Comparison of ENCODE assay signal across 8 cellular contexts in the genomic region with DNA sequence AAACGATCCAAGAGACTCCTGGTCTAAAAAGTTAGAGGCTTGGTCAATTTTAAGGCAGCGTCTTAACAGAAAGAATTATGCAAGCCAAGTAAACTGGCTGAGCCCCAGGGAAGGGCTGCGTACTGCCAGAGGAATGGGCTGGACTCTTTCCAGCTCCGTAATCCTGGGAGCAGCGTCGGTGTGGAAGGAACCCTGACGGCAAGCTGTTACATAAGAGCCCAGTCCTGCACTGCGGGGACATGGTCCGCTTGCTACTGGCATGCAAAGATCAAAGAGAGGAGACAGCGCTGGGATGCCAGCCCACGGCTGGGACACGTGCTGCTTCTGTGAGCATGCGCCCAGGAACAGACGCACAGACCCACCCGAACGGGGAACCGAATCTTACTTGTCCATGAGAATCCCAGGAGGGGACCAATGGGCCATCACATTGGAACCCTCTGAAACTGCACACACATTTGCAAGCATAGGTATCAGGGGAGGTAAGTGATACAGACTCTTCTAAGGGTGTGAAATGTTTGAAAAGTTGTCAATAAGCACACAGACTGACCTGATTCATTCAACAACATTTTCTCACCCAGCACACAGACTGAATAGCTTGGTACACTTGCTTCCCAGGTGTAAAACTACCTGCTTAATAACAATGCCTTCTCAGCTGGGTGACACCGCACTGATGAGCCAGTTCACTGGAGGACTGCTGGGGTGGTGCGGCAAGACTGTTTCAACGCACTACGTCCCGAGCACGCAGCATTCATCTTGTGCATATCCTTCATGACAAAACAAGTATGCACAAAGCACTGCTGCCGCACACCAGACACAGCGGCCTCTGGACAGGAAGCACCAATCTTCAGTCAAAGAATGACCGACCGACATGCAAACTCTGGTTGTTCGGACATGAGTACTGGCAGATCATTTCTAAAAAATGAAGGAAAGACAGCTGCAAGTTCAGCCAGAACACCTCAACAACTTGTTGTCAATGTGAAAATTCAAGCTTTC.
A peak's percentile ranks its signal among the peaks of the same experiment; 100 is the strongest.
DNase-seq lines count a peak whose midpoint lies in the region; ATAC-seq and TF ChIP-seq lines count a peak whose summit lies in the region.

No MANE protein-coding gene starts in this region.

- ATAC-seq in GM23338, result peak; percentile 7

- no peaks in the 10 kb centered on the region for H3K27me3 ChIP-seq in GM23338 (ENCODE audit: insufficient read depth)

- H3K4me3 Mint-ChIP-seq in GM23338 (peak overlapping the region; percentile 15; the same call in 1 of the 3 replicates), osteocyte (ENCODE audit: unreplicated experiment) (no peak overlapping the region)
- no peak overlapping the region for H3K4me3 Mint-ChIP-seq in activated CD4-positive, alpha-beta memory T cell treated with anti-CD3 and anti-CD28 coated beads, Interleukin-2, amount 10 ng/mL, durations not matched to agents 7 days and 5 days

- peaks cover 60% of the 10 kb centered on the region for H3K4me1 ChIP-seq in GM23338 (ENCODE audit: insufficient read depth)

- peaks cover 22% of the 10 kb centered on the region for H3F3A ChIP-seq in GM23338 (replicated peaks; ENCODE audit: low read depth)

- H3K27ac Mint-ChIP-seq in GM23338 (peak overlapping the region; percentile 77; the same call in 1 of the 2 replicates), osteocyte (ENCODE audit: unreplicated experiment) (peak overlapping the region; percentile 68)
- no peak overlapping the region for H3K27ac Mint-ChIP-seq in activated CD4-positive, alpha-beta memory T cell treated with anti-CD3 and anti-CD28 coated beads, Interleukin-2, amount 10 ng/mL, durations not matched to agents 7 days and 5 days

- H3K4me3 ChIP-seq in GM23338, result no peak overlapping the region

- H3K4me2 ChIP-seq in GM23338, result 0 out of 2 replicates have a peak overlapping the region, but pooled peaks have one; percentile 27

- POLR2A ChIA-PET in activated CD4-positive, alpha-beta memory T cell treated with anti-CD3 and anti-CD28 coated beads, Interleukin-2, amount 10 ng/mL, durations not matched to agents 7 days and 5 days (lab: Charles Lee), result no interaction called here

- peaks cover 21% of the 10 kb centered on the region for H3K27me3 Mint-ChIP-seq in GM23338 (ENCODE audit: insufficient read depth, low read depth, poor library complexity)
- no peaks in the 10 kb centered on the region for H3K27me3 Mint-ChIP-seq in osteocyte (ENCODE audit: unreplicated experiment)
- no peaks in the 10 kb centered on the region for H3K27me3 Mint-ChIP-seq in activated CD4-positive, alpha-beta memory T cell treated with anti-CD3 and anti-CD28 coated beads, Interleukin-2, amount 10 ng/mL, durations not matched to agents 7 days and 5 days

- peaks cover 92% of the 10 kb centered on the region for H3K79me2 ChIP-seq in GM23338 (replicated peaks; ENCODE audit: insufficient read depth)

- H3K36me3 Mint-ChIP-seq in GM23338 (ENCODE audit: low read depth) (peaks cover 23% of the 10 kb centered on the region), osteocyte (ENCODE audit: unreplicated experiment) (peaks cover 2% of the 10 kb centered on the region)
- peaks cover 36% of the 10 kb centered on the region for H3K36me3 Mint-ChIP-seq in activated CD4-positive, alpha-beta memory T cell treated with anti-CD3 and anti-CD28 coated beads, Interleukin-2, amount 10 ng/mL, durations not matched to agents 7 days and 5 days (ENCODE audit: low read depth)

- H3K27ac ChIP-seq in GM23338 (ENCODE audit: low read depth), result peak overlapping the region; percentile 98

- DNase-seq in GM23338 (ENCODE audit: low spot score), result no peak
- DNase-seq in SW 1271 (lab: John Stamatoyannopoulos, UW), result peak; percentile 32 to 84
- DNase-seq in fibroblast of the conjunctiva (ENCODE audit: low read depth), result peak; percentile 95
- DNase-seq in osteocyte (ENCODE audit: extremely low spot score, unreplicated experiment), result no peak
- no peak for DNase-seq in activated CD4-positive, alpha-beta T cell treated with anti-CD3 and anti-CD28 coated beads for 48 hours
- no peak for DNase-seq in MV-4-11 (lab: John Stamatoyannopoulos, UW)
- DNase-seq in NCI-H345 treated with DMSO at 0.1 percent for 48 hours (lab: John Stamatoyannopoulos, UW; ENCODE audit: unreplicated experiment), result no peak
- no peak for DNase-seq in activated CD4-positive, alpha-beta memory T cell treated with anti-CD3 and anti-CD28 coated beads, Interleukin-2, amount 10 ng/mL, durations not matched to agents 7 days and 5 days

- peaks cover 69% of the 10 kb centered on the region for H4K20me1 ChIP-seq in GM23338 (replicated peaks; ENCODE audit: insufficient read depth)

- TF ChIP-seq CTCF in GM23338 (conservative IDR thresholded peaks at IDR 0.05; ENCODE audit: low read depth in 2 of 2) (no peak), osteocyte (IDR thresholded peaks at IDR 0.05) (no peak)

- no peak overlapping the region for H2AFZ ChIP-seq in GM23338

- CTCF ChIA-PET in activated CD4-positive, alpha-beta memory T cell treated with anti-CD3 and anti-CD28 coated beads, Interleukin-2, amount 10 ng/mL, durations not matched to agents 7 days and 5 days (lab: Charles Lee), result interaction anchor here (1.1 kb wide), 1 partner anchor 12 kb away, joined by 7 read pairs; no protein-coding TSS in a partner anchor

- no peaks in the 10 kb centered on the region for H3K36me3 ChIP-seq in GM23338 (ENCODE audit: insufficient read depth)

- H3K9me3 Mint-ChIP-seq in GM23338 (no peaks in the 10 kb centered on the region), osteocyte (ENCODE audit: unreplicated experiment) (no peaks in the 10 kb centered on the region)
- H3K9me3 Mint-ChIP-seq in activated CD4-positive, alpha-beta memory T cell treated with anti-CD3 and anti-CD28 coated beads, Interleukin-2, amount 10 ng/mL, durations not matched to agents 7 days and 5 days, result no peaks in the 10 kb centered on the region

- H3K4me1 Mint-ChIP-seq in GM23338 (peaks cover 71% of the 10 kb centered on the region), osteocyte (ENCODE audit: unreplicated experiment) (peaks cover 43% of the 10 kb centered on the region)
- H3K4me1 Mint-ChIP-seq in activated CD4-positive, alpha-beta memory T cell treated with anti-CD3 and anti-CD28 coated beads, Interleukin-2, amount 10 ng/mL, durations not matched to agents 7 days and 5 days, result peaks cover 24% of the 10 kb centered on the region

- no peaks in the 10 kb centered on the region for H3K9me2 ChIP-seq in GM23338 (ENCODE audit: insufficient read depth)

TF ChIP-seq in GM23338, 12 proteins besides CTCF, POLR2A, EP300 and RAD21 (continues in another document):
- TF ChIP-seq ZNF331 (CRISPR knock-in tag; IDR thresholded peaks at IDR 0.05; ENCODE audit: low read depth), result no peak
- TF ChIP-seq, protein P1, sequence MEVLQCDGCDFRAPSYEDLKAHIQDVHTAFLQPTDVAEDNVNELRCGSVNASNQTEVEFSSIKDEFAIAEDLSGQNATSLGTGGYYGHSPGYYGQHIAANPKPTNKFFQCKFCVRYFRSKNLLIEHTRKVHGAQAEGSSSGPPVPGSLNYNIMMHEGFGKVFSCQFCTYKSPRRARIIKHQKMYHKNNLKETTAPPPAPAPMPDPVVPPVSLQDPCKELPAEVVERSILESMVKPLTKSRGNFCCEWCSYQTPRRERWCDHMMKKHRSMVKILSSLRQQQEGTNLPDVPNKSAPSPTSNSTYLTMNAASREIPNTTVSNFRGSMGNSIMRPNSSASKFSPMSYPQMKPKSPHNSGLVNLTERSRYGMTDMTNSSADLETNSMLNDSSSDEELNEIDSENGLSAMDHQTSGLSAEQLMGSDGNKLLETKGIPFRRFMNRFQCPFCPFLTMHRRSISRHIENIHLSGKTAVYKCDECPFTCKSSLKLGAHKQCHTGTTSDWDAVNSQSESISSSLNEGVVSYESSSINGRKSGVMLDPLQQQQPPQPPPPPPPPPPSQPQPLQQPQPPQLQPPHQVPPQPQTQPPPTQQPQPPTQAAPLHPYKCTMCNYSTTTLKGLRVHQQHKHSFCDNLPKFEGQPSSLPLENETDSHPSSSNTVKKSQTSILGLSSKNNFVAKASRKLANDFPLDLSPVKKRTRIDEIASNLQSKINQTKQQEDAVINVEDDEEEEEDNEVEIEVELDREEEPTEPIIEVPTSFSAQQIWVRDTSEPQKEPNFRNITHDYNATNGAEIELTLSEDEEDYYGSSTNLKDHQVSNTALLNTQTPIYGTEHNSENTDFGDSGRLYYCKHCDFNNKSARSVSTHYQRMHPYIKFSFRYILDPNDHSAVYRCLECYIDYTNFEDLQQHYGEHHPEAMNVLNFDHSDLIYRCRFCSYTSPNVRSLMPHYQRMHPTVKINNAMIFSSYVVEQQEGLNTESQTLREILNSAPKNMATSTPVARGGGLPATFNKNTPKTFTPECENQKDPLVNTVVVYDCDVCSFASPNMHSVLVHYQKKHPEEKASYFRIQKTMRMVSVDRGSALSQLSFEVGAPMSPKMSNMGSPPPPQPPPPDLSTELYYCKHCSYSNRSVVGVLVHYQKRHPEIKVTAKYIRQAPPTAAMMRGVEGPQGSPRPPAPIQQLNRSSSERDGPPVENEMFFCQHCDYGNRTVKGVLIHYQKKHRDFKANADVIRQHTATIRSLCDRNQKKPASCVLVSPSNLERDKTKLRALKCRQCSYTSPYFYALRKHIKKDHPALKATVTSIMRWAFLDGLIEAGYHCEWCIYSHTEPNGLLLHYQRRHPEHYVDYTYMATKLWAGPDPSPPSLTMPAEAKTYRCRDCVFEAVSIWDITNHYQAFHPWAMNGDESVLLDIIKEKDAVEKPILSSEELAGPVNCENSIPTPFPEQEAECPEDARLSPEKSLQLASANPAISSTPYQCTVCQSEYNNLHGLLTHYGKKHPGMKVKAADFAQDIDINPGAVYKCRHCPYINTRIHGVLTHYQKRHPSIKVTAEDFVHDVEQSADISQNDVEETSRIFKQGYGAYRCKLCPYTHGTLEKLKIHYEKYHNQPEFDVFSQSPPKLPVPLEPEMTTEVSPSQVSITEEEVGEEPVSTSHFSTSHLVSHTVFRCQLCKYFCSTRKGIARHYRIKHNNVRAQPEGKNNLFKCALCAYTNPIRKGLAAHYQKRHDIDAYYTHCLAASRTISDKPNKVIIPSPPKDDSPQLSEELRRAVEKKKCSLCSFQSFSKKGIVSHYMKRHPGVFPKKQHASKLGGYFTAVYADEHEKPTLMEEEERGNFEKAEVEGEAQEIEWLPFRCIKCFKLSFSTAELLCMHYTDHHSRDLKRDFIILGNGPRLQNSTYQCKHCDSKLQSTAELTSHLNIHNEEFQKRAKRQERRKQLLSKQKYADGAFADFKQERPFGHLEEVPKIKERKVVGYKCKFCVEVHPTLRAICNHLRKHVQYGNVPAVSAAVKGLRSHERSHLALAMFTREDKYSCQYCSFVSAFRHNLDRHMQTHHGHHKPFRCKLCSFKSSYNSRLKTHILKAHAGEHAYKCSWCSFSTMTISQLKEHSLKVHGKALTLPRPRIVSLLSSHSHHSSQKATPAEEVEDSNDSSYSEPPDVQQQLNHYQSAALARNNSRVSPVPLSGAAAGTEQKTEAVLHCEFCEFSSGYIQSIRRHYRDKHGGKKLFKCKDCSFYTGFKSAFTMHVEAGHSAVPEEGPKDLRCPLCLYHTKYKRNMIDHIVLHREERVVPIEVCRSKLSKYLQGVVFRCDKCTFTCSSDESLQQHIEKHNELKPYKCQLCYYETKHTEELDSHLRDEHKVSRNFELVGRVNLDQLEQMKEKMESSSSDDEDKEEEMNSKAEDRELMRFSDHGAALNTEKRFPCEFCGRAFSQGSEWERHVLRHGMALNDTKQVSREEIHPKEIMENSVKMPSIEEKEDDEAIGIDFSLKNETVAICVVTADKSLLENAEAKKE (CRISPR knock-in tag; IDR thresholded peaks at IDR 0.05), result no peak

Comparison
In these comparisons a context has a peak if more than half of its experiments do, and no peak if none do; other contexts are left out.
1. DNase-seq: peak in SW 1271 (2 of 2) and fibroblast of the conjunctiva (single experiment); none in GM23338 (single experiment), osteocyte (single experiment), activated CD4-positive, alpha-beta T cell treated with anti-CD3 and anti-CD28 coated beads for 48 hours (single experiment), MV-4-11 (single experiment), NCI-H345 treated with DMSO at 0.1 percent for 48 hours (single experiment) and activated CD4-positive, alpha-beta memory T cell treated with anti-CD3 and anti-CD28 coated beads, Interleukin-2, amount 10 ng/mL, durations not matched to agents 7 days and 5 days (single experiment).